9 cellular contexts compared by ENCODE assay signal in the genomic region with DNA sequence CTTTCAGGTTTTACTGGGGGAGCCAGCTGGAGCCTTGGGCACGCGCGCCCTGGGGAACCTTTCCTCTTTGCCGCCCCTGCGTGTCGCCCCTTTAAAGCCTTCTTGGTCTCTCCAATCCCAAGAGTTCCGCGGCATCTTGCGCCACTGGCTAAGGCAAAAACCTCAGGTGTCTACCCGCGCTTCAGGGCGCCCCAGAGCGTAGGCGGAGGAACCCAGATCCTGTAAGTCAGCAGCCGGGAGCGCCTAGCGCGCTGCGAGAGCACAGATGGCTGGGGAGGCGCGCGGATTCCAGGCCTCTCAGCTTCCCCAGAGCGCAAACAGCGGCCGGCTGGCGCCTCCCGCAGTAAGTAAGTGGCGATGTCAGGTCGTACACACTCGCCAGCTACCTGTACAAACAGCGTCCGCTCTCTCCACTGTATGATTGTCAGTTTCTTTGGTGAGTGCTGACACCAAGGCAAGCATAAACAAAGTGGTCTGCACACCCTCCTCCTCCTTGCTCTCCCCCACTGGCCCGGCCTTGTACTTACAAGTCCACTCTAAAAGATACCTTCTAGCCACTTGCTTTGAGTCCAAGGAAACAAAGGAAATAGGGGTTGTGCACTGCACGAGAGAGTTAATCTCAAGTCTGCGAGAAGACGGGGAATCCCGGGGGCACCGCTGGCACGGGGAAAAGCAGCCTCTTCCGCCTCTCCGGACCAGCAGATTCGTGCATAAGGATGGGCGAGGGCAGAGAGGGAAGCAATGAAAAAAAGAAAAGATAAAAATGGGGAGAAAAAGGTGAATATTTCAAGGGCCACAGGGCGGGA. TPM values are rescaled to one million over a fixed set of nuclear protein-coding genes. Genes with fewer than 3 reads are reported as not detected.
A peak's percentile ranks its signal among the peaks of the same experiment; 100 is the strongest.
DNase-seq lines count a peak whose midpoint lies in the region; ATAC-seq, FAIRE-seq and TF ChIP-seq lines count a peak whose summit lies in the region.
"Had no signal": no experiment of that assay in that cellular context is flagged by ENCODE, and none has a peak within 500 bp of the region (broad histone marks: within the 10 kb centered on the region; RNA-seq: fewer than 3 reads in every experiment).

No MANE protein-coding gene starts in this region.

- no peaks in the 10 kb centered on the region for H3K4me1 ChIP-seq in breast epithelium
- no peaks in the 10 kb centered on the region for H3K4me1 ChIP-seq in astrocyte (ENCODE audit: insufficient read depth, low read length)
- no peaks in the 10 kb centered on the region for H3K4me1 ChIP-seq in keratinocyte (ENCODE audit: control insufficient read depth, extremely low read depth, insufficient read depth, low read length)
- H3K4me1 ChIP-seq in testis: no peaks in the 10 kb centered on the region

- peaks cover 0 to 46% of the 10 kb centered on the region in 2 donors for H3K27me3 ChIP-seq in breast epithelium
- peaks cover 28% of the 10 kb centered on the region for H3K27me3 ChIP-seq in astrocyte (ENCODE audit: insufficient read depth, low read length)
- peaks cover 45% of the 10 kb centered on the region for H3K27me3 ChIP-seq in keratinocyte (ENCODE audit: control insufficient read depth, extremely low read depth, insufficient read depth, low read length)
- H3K27me3 ChIP-seq in testis: no peaks in the 10 kb centered on the region

- ATAC-seq in HG02759 (IDR thresholded peaks at IDR 0.05; ENCODE audit: unreplicated experiment): no peak
- ATAC-seq: T-helper 17 cell had no signal

- POLR2A ChIA-PET in MCF 10A (lab: Yijun Ruan, JAX): no interaction called here

- peak overlapping the region; percentile 61 for H3K4me3 Mint-ChIP-seq in MCF 10A (ENCODE audit: unreplicated experiment)
- peak overlapping the region; percentile 70 for H3K4me3 Mint-ChIP-seq in astrocyte (ENCODE audit: unreplicated experiment)
- H3K4me3 Mint-ChIP-seq: T-helper 17 cell had no signal

- intact Hi-C loops in MCF 10A (cut with micrococcal nuclease): no loop called here
- intact Hi-C loops in breast epithelium (cut with DNase I; ENCODE audit: low total_unique reads): no loop called here
- intact Hi-C loops in testis (cut with DNase I; ENCODE audit: low total_unique reads): no loop called here

- H3K36me3 ChIP-seq in breast epithelium (no peaks in the 10 kb centered on the region), astrocyte (ENCODE audit: insufficient read depth, low read length) (no peaks in the 10 kb centered on the region), keratinocyte (ENCODE audit: control insufficient read depth in 2 of 2, extremely low read depth in 1 of 2, insufficient read depth in 2 of 2, low read length in 2 of 2) (no peaks in the 10 kb centered on the region), testis (ENCODE audit: low read depth, missing control alignments) (no peaks in the 10 kb centered on the region)

- no peaks in the 10 kb centered on the region for H3K79me2 ChIP-seq in astrocyte (ENCODE audit: insufficient read depth, low read length)
- H3K79me2 ChIP-seq in keratinocyte (ENCODE audit: control insufficient read depth, insufficient read depth, low read length): no peaks in the 10 kb centered on the region

- WGBS in testis, 2 donors: 1 to 2% methylated on average over 29 to 44 of the region's 44 CpGs

- H3K4me2 ChIP-seq in astrocyte (ENCODE audit: low read length): no peak overlapping the region
- H3K4me2 ChIP-seq in keratinocyte (ENCODE audit: control insufficient read depth, extremely low read depth, insufficient read depth, low read depth, low read length): no peak overlapping the region

- no peaks in the 10 kb centered on the region for H4K20me1 ChIP-seq in astrocyte (ENCODE audit: insufficient read depth, low read length)
- no peaks in the 10 kb centered on the region for H4K20me1 ChIP-seq in keratinocyte (ENCODE audit: control insufficient read depth, extremely low read depth, insufficient read depth, low read length)

- H3K9me1 ChIP-seq in keratinocyte (ENCODE audit: control insufficient read depth, extremely low read depth, insufficient read depth, low read length): no peaks in the 10 kb centered on the region

- H3K9me3 Mint-ChIP-seq in MCF 10A (ENCODE audit: unreplicated experiment): peaks cover 7% of the 10 kb centered on the region
- peaks cover 9% of the 10 kb centered on the region for H3K9me3 Mint-ChIP-seq in astrocyte (ENCODE audit: unreplicated experiment)

- CTCF ChIA-PET in MCF 10A (lab: Yijun Ruan, JAX): interaction anchor here (0.7 to 1.3 kb wide), 3 partner anchors 125 to 713 kb away, joined by 3 to 5 read pairs (median 3); no protein-coding TSS in a partner anchor

- no peak overlapping the region for H3K27ac Mint-ChIP-seq in MCF 10A (ENCODE audit: low read depth, unreplicated experiment)
- no peak overlapping the region for H3K27ac Mint-ChIP-seq in astrocyte (ENCODE audit: unreplicated experiment)
- H3K27ac Mint-ChIP-seq: T-helper 17 cell had no signal

- FAIRE-seq in astrocyte (lab: Jason Lieb, UNC) (no peak), keratinocyte (lab: Jason Lieb, UNC) (no peak)

- H3K9me3 ChIP-seq in breast epithelium (no peaks in the 10 kb centered on the region), astrocyte (ENCODE audit: insufficient read depth, low read depth, low read length) (peaks cover 3% of the 10 kb centered on the region), keratinocyte (ENCODE audit: control insufficient read depth, low read depth, low read length) (no peaks in the 10 kb centered on the region), testis (no peaks in the 10 kb centered on the region)

- TF ChIP-seq CTCF in MCF 10A (IDR thresholded peaks at IDR 0.05; ENCODE audit: unreplicated experiment) (peak; percentile 36), breast epithelium (IDR thresholded peaks at IDR 0.05) (no peak), astrocyte (IDR thresholded peaks at IDR 0.05; ENCODE audit: insufficient read depth, low read depth, low read length) (no peak), keratinocyte (optimal IDR thresholded peaks at IDR 0.05 in 1 of 3, IDR thresholded peaks at IDR 0.05 in 1 of 3, conservative IDR thresholded peaks at IDR 0.05 in 1 of 3; ENCODE audit: extremely low read depth in 1 of 3, insufficient read depth in 2 of 3, low read length in 3 of 3) (peak in 2 of 3 experiments; percentile 50 to 70), testis (IDR thresholded peaks at IDR 0.05) (peak in 1 of 3 experiments; percentile 27)

- H3K36me3 Mint-ChIP-seq in MCF 10A (ENCODE audit: insufficient read depth, unreplicated experiment) (no peaks in the 10 kb centered on the region), astrocyte (ENCODE audit: low read depth, unreplicated experiment) (no peaks in the 10 kb centered on the region)

- BruUV-seq in MCF 10A (replicated peaks; lab: Mats Ljungman, UMichigan): no TSS peak

- H3K4me3 ChIP-seq in breast epithelium (no peak overlapping the region), astrocyte (ENCODE audit: insufficient read depth, low read depth, low read length) (no peak overlapping the region), keratinocyte (ENCODE audit: control insufficient read depth in 2 of 3, extremely low read depth in 1 of 3, insufficient read depth in 2 of 3, low read depth in 1 of 3, low read length in 3 of 3) (no peak overlapping the region), testis (peak overlapping the region; percentile 8 to 12)

- no peak for DNase-seq in MCF 10A (ENCODE audit: unreplicated experiment)
- no peak for DNase-seq in breast epithelium (ENCODE audit: low spot score in 2 of 2)
- no peak for DNase-seq in astrocyte (ENCODE audit: low read depth)
- no peak for DNase-seq in keratinocyte (ENCODE audit: low read depth, low spot score)
- peak; percentile 84 for DNase-seq in testis
- no peak for DNase-seq in NCI-H345 (lab: John Stamatoyannopoulos, UW)
- no peak for DNase-seq in T-helper 9 cell
- DNase-seq: T-helper 17 cell had no signal

- H3K27ac ChIP-seq in breast epithelium (no peak overlapping the region), astrocyte (ENCODE audit: low read depth, low read length) (no peak overlapping the region), keratinocyte (ENCODE audit: control insufficient read depth, insufficient read depth, low read length) (no peak overlapping the region), testis (no peak overlapping the region)

- H3K4me1 Mint-ChIP-seq in MCF 10A (ENCODE audit: insufficient read depth, unreplicated experiment) (peaks cover 4% of the 10 kb centered on the region), astrocyte (ENCODE audit: low read depth, unreplicated experiment) (peaks cover 8% of the 10 kb centered on the region)
- H3K4me1 Mint-ChIP-seq: T-helper 17 cell had no signal

- TF ChIP-seq POLR2A in breast epithelium (IDR thresholded peaks at IDR 0.05) (no peak), testis (IDR thresholded peaks at IDR 0.05) (no peak)

- H3K9ac ChIP-seq in astrocyte (ENCODE audit: low read length): no peak overlapping the region
- no peak overlapping the region for H3K9ac ChIP-seq in keratinocyte (ENCODE audit: control insufficient read depth, extremely low read depth, insufficient read depth, low read length)

- dilution Hi-C loops in keratinocyte (cut with MboI; ENCODE audit: extremely low pct_ligation_motif_present, low sequenced_read_pairs): no loop called here

- H3K27me3 Mint-ChIP-seq in MCF 10A (ENCODE audit: insufficient read depth, unreplicated experiment) (peaks cover 50% of the 10 kb centered on the region), astrocyte (ENCODE audit: low read depth, unreplicated experiment) (peaks cover 28% of the 10 kb centered on the region)

- H2AFZ ChIP-seq in astrocyte (ENCODE audit: low read depth, low read length) (no peak overlapping the region), keratinocyte (ENCODE audit: control insufficient read depth, low read length) (no peak overlapping the region)

RNA-seq across cellular contexts. Expression of gene HTR1A, which starts 2.9 kb away (rescaled TPM):
- not detected in 2 replicates for total RNA-seq in MCF 10A (2022)
- not detected for total RNA-seq in breast epithelium
- total RNA-seq in astrocyte: not detected in 2 replicates
- polyA plus RNA-seq in keratinocyte: not detected in 3 replicates
- not detected for polyA plus RNA-seq in keratinocyte (2011; ENCODE audit: low read depth)
- not detected in 2 replicates for polyA plus RNA-seq in keratinocyte (2011; cell fraction: cytosol; rRNA removed)
- polyA plus RNA-seq in keratinocyte (2011; cell fraction: nucleus; rRNA removed): not detected in 2 replicates
- polyA plus RNA-seq in keratinocyte (2012; ENCODE audit: low replicate concordance): not detected in 2 replicates
- polyA minus RNA-seq in keratinocyte: not detected in 3 replicates
- not detected for polyA minus RNA-seq in keratinocyte (2011; cell fraction: cytosol; rRNA and poly(A)+ RNA removed)
- not detected in 2 replicates for polyA minus RNA-seq in keratinocyte (2011; cell fraction: nucleus; rRNA and poly(A)+ RNA removed)
- under 1 TPM; 0.24 to 0.68 TPM for total RNA-seq in testis
- polyA plus RNA-seq in testis (ENCODE audit: insufficient read depth, low read depth, low replicate concordance): not detected
- total RNA-seq: T-helper 17 cell had no signal

Comparison
In these comparisons a context has a peak if more than half of its experiments do, and no peak if none do; other contexts are left out.
1. CTCF ChIP-seq: peak in MCF 10A (single experiment) and keratinocyte (2 of 3); none in breast epithelium (0 of 3) and astrocyte (single experiment).
2. H3K4me3 ChIP-seq: peak in testis (2 of 2); none in breast epithelium (0 of 3), astrocyte (single experiment) and keratinocyte (0 of 3).